Comparison of ENCODE assay signal across 32 cellular contexts in the genomic region with DNA sequence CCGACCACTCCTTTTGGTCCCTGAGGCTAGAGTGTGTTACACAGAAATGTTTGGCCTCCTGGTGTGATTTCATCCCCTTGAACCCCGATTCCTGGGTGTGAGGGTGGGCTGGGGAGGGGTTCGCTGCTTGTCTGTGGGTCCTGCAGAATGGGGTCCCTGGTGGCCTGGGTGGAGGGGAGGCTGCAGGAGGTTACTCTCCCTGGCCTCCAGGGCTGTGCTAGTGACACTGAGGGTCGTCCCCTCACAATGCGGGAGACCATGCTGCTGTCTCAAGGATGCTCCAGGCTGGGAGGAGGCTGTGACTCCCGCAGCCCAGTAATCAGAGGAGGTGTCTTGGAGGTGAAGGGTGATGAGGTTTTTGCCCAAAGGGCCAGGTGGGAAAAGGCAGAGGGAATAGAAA. TPM values are rescaled to one million over a fixed set of nuclear protein-coding genes. Genes with fewer than 3 reads are reported as not detected.
DNase-seq lines count a peak whose midpoint lies in the region; ATAC-seq, FAIRE-seq and TF ChIP-seq lines count a peak whose summit lies in the region.
"Had no signal": no experiment of that assay in that cellular context is flagged by ENCODE, and none has a peak within 500 bp of the region (broad histone marks: within the 10 kb centered on the region; RNA-seq: fewer than 3 reads in every experiment).

No MANE protein-coding gene starts in this region.

- H3K9me3 ChIP-seq in right lobe of liver (no peaks in the 10 kb centered on the region), HepG2 (ENCODE audit: low read length) (no peaks in the 10 kb centered on the region), ovary (no peaks in the 10 kb centered on the region), upper lobe of right lung (no peaks in the 10 kb centered on the region), HAP-1 (no peaks in the 10 kb centered on the region)
- H3K9me3 ChIP-seq: adrenal gland, body of pancreas had no signal

- H3K36me3 ChIP-seq in right lobe of liver: peaks cover 0 to 7% (median 0%) of the 10 kb centered on the region in 4 donors
- H3K36me3 ChIP-seq in HepG2 (replicated peaks in 1 of 2; ENCODE audit: control insufficient read depth in 1 of 2, insufficient read depth in 2 of 2, low read length in 2 of 2): no peaks in the 10 kb centered on the region
- H3K36me3 ChIP-seq in ovary: no peaks in the 10 kb centered on the region
- no peaks in the 10 kb centered on the region for H3K36me3 ChIP-seq in upper lobe of right lung
- no peaks in the 10 kb centered on the region for H3K36me3 ChIP-seq in HAP-1 (replicated peaks)
- H3K36me3 ChIP-seq: adrenal gland had no signal

- no TSS peak for BruUV-seq in HepG2 (replicated peaks; lab: Mats Ljungman, UMichigan)

- no peaks in the 10 kb centered on the region for H4K20me1 ChIP-seq in HepG2 (ENCODE audit: insufficient read depth, low read length)

- WGBS in right lobe of liver (ENCODE audit: insufficient coverage, low coverage, low lambda C conversion rate, missing lambda C conversion rate): 85% methylated on average over 4 of the region's 6 CpGs
- 70% methylated on average over 4 of the region's 6 CpGs for WGBS in HepG2 (ENCODE audit: low lambda C conversion rate)
- WGBS in ovary, 3 donors: 86 to 91% (median 88%) methylated on average over 6 of the region's 6 CpGs

- H3K27ac ChIP-seq in right lobe of liver (peak overlapping the region in 2 of 3 donors; percentile 85 to 86), HepG2 (ENCODE audit: extremely low read length, insufficient read depth, low read length) (no peak overlapping the region), ovary (peak overlapping the region in 1 of 2 donors; percentile 61), upper lobe of right lung (no peak overlapping the region)
- H3K27ac ChIP-seq: GM23248, HL-60 had no signal

- DNase-seq in right lobe of liver (peak in 1 of 3 donors; percentile 30), HepG2 (ENCODE audit: low spot score) (no peak), left colon (peak; percentile 5 to 21), ovary (peak in 4 of 5 donors; percentile 19 to 32 (median 22)), upper lobe of right lung (peak; percentile 52), HAP-1 (ENCODE audit: low spot score in 2 of 2) (no peak)
- DNase-seq: activated gamma-delta T cell treated with Interleukin-2 at 50 U/mL for 16 hours; activated T-cell treated with anti-CD3 and anti-CD28 coated beads, Interleukin-2, amount 50 U/mL, for 1 hour; GM23248; islet precursor cell; naive thymus-derived CD4-positive, alpha-beta T cell; NCI-H146; OCI-M1; stimulated activated CD4-positive, alpha-beta T cell treated with anti-CD3 and anti-CD28 coated beads, Interleukin-4, amount 100 ng/mL, for 1 hour had no signal

- no peak overlapping the region for H3K4me2 ChIP-seq in HepG2 (ENCODE audit: low read depth, low read length)

- no peak for TF ChIP-seq RAD21 in HepG2 (CRISPR knock-in tag; IDR thresholded peaks at IDR 0.05)

- POLR2A ChIA-PET in HepG2 (lab: Yijun Ruan, JAX): interaction anchor here (1.9 kb wide), 1 partner anchor 10 kb away, joined by 16 read pairs; no protein-coding TSS in a partner anchor

- no peaks in the 10 kb centered on the region for H3K79me2 ChIP-seq in HepG2 (ENCODE audit: insufficient read depth, low read length)

- CTCF ChIA-PET in HepG2 (lab: Yijun Ruan, JAX; ENCODE audit: low intra/inter-chr PET ratio, low total read pairs): no interaction called here

- no peak for FAIRE-seq in HepG2 (lab: Jason Lieb, UNC)
- FAIRE-seq: GM12878, urothelium cell line had no signal

- no peak overlapping the region for H2AFZ ChIP-seq in HepG2 (ENCODE audit: low read length)
- H2AFZ ChIP-seq: GM23248 had no signal

- no peak for TF ChIP-seq POLR2A in right lobe of liver (IDR thresholded peaks at IDR 0.05)
- no peak for TF ChIP-seq POLR2A in HepG2 (IDR thresholded peaks at IDR 0.05; ENCODE audit: insufficient read depth in 1 of 2, low read depth in 2 of 2, low read length in 2 of 2)
- no peak for TF ChIP-seq POLR2A in ovary (IDR thresholded peaks at IDR 0.05)

- H3K27me3 ChIP-seq in right lobe of liver: no peaks in the 10 kb centered on the region
- H3K27me3 ChIP-seq in HepG2 (ENCODE audit: control insufficient read depth in 1 of 2, insufficient read depth in 2 of 2, low read length in 2 of 2): peaks cover 5 to 8% of the 10 kb centered on the region in 2 experiments; a peak in 2 of 5 replicates
- H3K27me3 ChIP-seq in ovary: no peaks in the 10 kb centered on the region
- no peaks in the 10 kb centered on the region for H3K27me3 ChIP-seq in upper lobe of right lung
- no peaks in the 10 kb centered on the region for H3K27me3 ChIP-seq in HAP-1 (ENCODE audit: low read depth)
- H3K27me3 ChIP-seq: adrenal gland, body of pancreas had no signal

- no peak for TF ChIP-seq EP300 in HepG2 (IDR thresholded peaks at IDR 0.05; ENCODE audit: low read depth in 2 of 2, low read length in 2 of 2)
- no peak for TF ChIP-seq EP300 in HepG2 (CRISPR knock-in tag; IDR thresholded peaks at IDR 0.05; ENCODE audit: borderline replicate concordance)
- TF ChIP-seq EP300 in ovary (IDR thresholded peaks at IDR 0.05): no peak

- H3K9ac ChIP-seq in HepG2 (ENCODE audit: insufficient read depth, low read depth, low read length): no peak overlapping the region
- H3K9ac ChIP-seq: GM23248 had no signal

- in situ Hi-C loops in HepG2 (cut with HindIII; ENCODE audit: extremely low pct_ligation_motif_present, low pct_unique_long_range_greater_than_20kb): no loop called here
- in situ Hi-C loops in HAP-1 (cut with MboI; ENCODE audit: low sequenced_read_pairs): no loop called here

- H3K4me3 ChIP-seq in right lobe of liver: no peak overlapping the region
- H3K4me3 ChIP-seq in HepG2 (replicated peaks in 1 of 3; ENCODE audit: insufficient read depth in 1 of 3, low read depth in 2 of 3, low read length in 3 of 3): no peak overlapping the region
- no peak overlapping the region for H3K4me3 ChIP-seq in ovary
- H3K4me3 ChIP-seq in upper lobe of right lung: no peak overlapping the region
- H3K4me3 ChIP-seq in HAP-1: no peak overlapping the region
- H3K4me3 ChIP-seq: adrenal gland, body of pancreas, GM12878, GM23248, lung had no signal

- ATAC-seq in right lobe of liver (no peak), HepG2 (no peak), left colon (no peak), upper lobe of right lung (no peak), GM21619 (IDR thresholded peaks at IDR 0.05; ENCODE audit: unreplicated experiment) (no peak), GM18858 (IDR thresholded peaks at IDR 0.05; ENCODE audit: unreplicated experiment) (no peak)
- ATAC-seq: activated CD4-positive, alpha-beta T cell treated with anti-CD3 and anti-CD28 coated beads for 36 hours; body of pancreas; GM12878; naive thymus-derived CD4-positive, alpha-beta T cell; stimulated activated effector memory CD8-positive, alpha-beta T cell treated with anti-CD3 and anti-CD28 coated beads, Interleukin-12 subunit alpha, Interleukin-12 subunit beta, amount 100 ng/mL, for 72 hours had no signal

- intact Hi-C loops in right lobe of liver (cut with DNase I) (no loop called here), HepG2 (cut with micrococcal nuclease; ENCODE audit: unreplicated experiment) (no loop called here), left colon (cut with DNase I, micrococcal nuclease) (no loop called here), ovary (cut with DNase I) (no loop called here), upper lobe of right lung (cut with DNase I) (no loop called here)

- TF ChIP-seq CTCF in right lobe of liver (IDR thresholded peaks at IDR 0.05) (no peak), HepG2 (CRISPR knock-in tag; IDR thresholded peaks at IDR 0.05) (no peak), ovary (IDR thresholded peaks at IDR 0.05) (no peak), upper lobe of right lung (IDR thresholded peaks at IDR 0.05) (no peak)

- H3K4me1 ChIP-seq in right lobe of liver (peaks cover 0 to 59% (median 22%) of the 10 kb centered on the region in 4 donors), HepG2 (ENCODE audit: insufficient read depth, low read length) (peaks cover 58% of the 10 kb centered on the region), ovary (ENCODE audit: insufficient read depth) (peaks cover 23% of the 10 kb centered on the region), upper lobe of right lung (peaks cover 16% of the 10 kb centered on the region), HAP-1 (no peaks in the 10 kb centered on the region)

RNA-seq across cellular contexts. Expression of a gene that starts 17.0 kb away (rescaled TPM):
- total RNA-seq in right lobe of liver (1 to 10 TPM in 5 of 6 experiments, not detected in 1; 1.0 to 4.2 (median 2.0) TPM), HepG2 (2016; rRNA removed; fragmentation: Illumina TruSeq; extraction: Trizol) (not detected in 2 replicates), left colon (10 to 100 TPM in 1 of 2 donors, 1 to 10 TPM in 1; 7.1 to 11.9 TPM), ovary (1 to 10 TPM in 4 of 7 donors, under 1 TPM in 1, not detected in 2; 0.55 to 1.8 (median 1.6) TPM), upper lobe of right lung (not detected)
- not detected in 2 replicates for total RNA-seq in HepG2 (2016; cell fraction: cytosol; rRNA removed; fragmentation: Illumina TruSeq; extraction: Trizol; ENCODE audit: low read depth)
- not detected in 2 replicates for total RNA-seq in HepG2 (2016; cell fraction: insoluble cytoplasmic fraction; rRNA removed; fragmentation: Illumina TruSeq; extraction: Trizol)
- not detected in 2 replicates for total RNA-seq in HepG2 (2016; cell fraction: membrane; rRNA removed; fragmentation: Illumina TruSeq; extraction: Trizol)
- total RNA-seq in HepG2 (2016; cell fraction: nucleus; rRNA removed; fragmentation: Illumina TruSeq; extraction: Trizol): not detected in 2 replicates
- polyA plus RNA-seq in HepG2 (2011; rRNA removed) (not detected in 2 replicates), ovary (not detected)
- polyA plus RNA-seq in HepG2 (2011; cell fraction: cytosol; rRNA removed): not detected in 2 replicates
- polyA plus RNA-seq in HepG2 (2011; cell fraction: nucleus; rRNA removed): 1.9 TPM in 1 of 2 replicates, not detected in the other
- polyA plus RNA-seq in HepG2 (2012): not detected in 2 replicates
- not detected in 2 replicates for polyA plus RNA-seq in HepG2 (2016; cell fraction: cytosol; fragmentation: Illumina TruSeq; extraction: Trizol; ENCODE audit: low read depth)
- not detected in 2 replicates for polyA plus RNA-seq in HepG2 (2016; cell fraction: insoluble cytoplasmic fraction; fragmentation: Illumina TruSeq; extraction: Trizol; ENCODE audit: low read depth)
- not detected in 2 replicates for polyA plus RNA-seq in HepG2 (2016; cell fraction: membrane; fragmentation: Illumina TruSeq; extraction: Trizol; ENCODE audit: low read depth)
- not detected in 2 replicates for polyA plus RNA-seq in HepG2 (2016; cell fraction: nucleus; fragmentation: Illumina TruSeq; extraction: Trizol; ENCODE audit: insufficient read depth, low read depth)
- not detected in 2 replicates for polyA minus RNA-seq in HepG2 (2011; rRNA and poly(A)+ RNA removed; ENCODE audit: low replicate concordance)
- polyA minus RNA-seq in HepG2 (2011; cell fraction: cytosol; rRNA and poly(A)+ RNA removed): not detected in 2 replicates
- polyA minus RNA-seq in HepG2 (2011; cell fraction: nucleus; rRNA and poly(A)+ RNA removed): not detected in 2 replicates
- total RNA-seq: activated CD4-positive, alpha-beta T cell treated with anti-CD3 and anti-CD28 coated beads for 36 hours; body of pancreas; Daoy; glomerular endothelial cell; GM12878; GM23248; NCI-H460; omental fat pad; T-helper 2 cell treated with Interferon-gamma antibody and Interleukin-4, amounts not matched to agents 100 ng/mL and 5 ng/mL, for 36 hours had no signal
- polyA plus RNA-seq: GM12878; GM23248; naive thymus-derived CD4-positive, alpha-beta T cell had no signal

RNA-seq across cellular contexts. Expression of a gene that starts 18.9 kb away (rescaled TPM):
- total RNA-seq in right lobe of liver: 10 to 100 TPM; 23.1 to 66.7 (median 43.3) TPM
- 0.22 and 0.27 TPM in 2 replicates for total RNA-seq in HepG2 (2016; rRNA removed; fragmentation: Illumina TruSeq; extraction: Trizol)
- total RNA-seq in HepG2 (2016; cell fraction: cytosol; rRNA removed; fragmentation: Illumina TruSeq; extraction: Trizol; ENCODE audit: low read depth): 0.09 TPM in 1 of 2 replicates, not detected in the other
- 0.27 and 0.28 TPM in 2 replicates for total RNA-seq in HepG2 (2016; cell fraction: insoluble cytoplasmic fraction; rRNA removed; fragmentation: Illumina TruSeq; extraction: Trizol)
- 0.28 and 0.34 TPM in 2 replicates for total RNA-seq in HepG2 (2016; cell fraction: membrane; rRNA removed; fragmentation: Illumina TruSeq; extraction: Trizol)
- total RNA-seq in HepG2 (2016; cell fraction: nucleus; rRNA removed; fragmentation: Illumina TruSeq; extraction: Trizol): 0.66 and 0.75 TPM in 2 replicates
- polyA plus RNA-seq in HepG2 (2011; rRNA removed): 1.2 and 2.1 TPM in 2 replicates
- polyA plus RNA-seq in HepG2 (2011; cell fraction: cytosol; rRNA removed): 0.95 and 1.0 TPM in 2 replicates
- polyA plus RNA-seq in HepG2 (2011; cell fraction: nucleus; rRNA removed): 3.7 and 6.7 TPM in 2 replicates
- 0.94 and 2.0 TPM in 2 replicates for polyA plus RNA-seq in HepG2 (2012)
- 0.19 and 0.23 TPM in 2 replicates for polyA plus RNA-seq in HepG2 (2016; cell fraction: cytosol; fragmentation: Illumina TruSeq; extraction: Trizol; ENCODE audit: low read depth)
- 0.93 and 1.1 TPM in 2 replicates for polyA plus RNA-seq in HepG2 (2016; cell fraction: insoluble cytoplasmic fraction; fragmentation: Illumina TruSeq; extraction: Trizol; ENCODE audit: low read depth)
- polyA plus RNA-seq in HepG2 (2016; cell fraction: membrane; fragmentation: Illumina TruSeq; extraction: Trizol; ENCODE audit: low read depth): 0.37 and 0.48 TPM in 2 replicates
- polyA plus RNA-seq in HepG2 (2016; cell fraction: nucleus; fragmentation: Illumina TruSeq; extraction: Trizol; ENCODE audit: insufficient read depth, low read depth): 0.68 and 0.85 TPM in 2 replicates
- polyA minus RNA-seq in HepG2 (2011; rRNA and poly(A)+ RNA removed; ENCODE audit: low replicate concordance): 0.49 and 2.0 TPM in 2 replicates
- 0.88 and 0.99 TPM in 2 replicates for polyA minus RNA-seq in HepG2 (2011; cell fraction: cytosol; rRNA and poly(A)+ RNA removed)
- polyA minus RNA-seq in HepG2 (2011; cell fraction: nucleus; rRNA and poly(A)+ RNA removed): 1.0 and 1.7 TPM in 2 replicates
- 100 to 1,000 TPM; 219 to 339 TPM for total RNA-seq in left colon
- 10 to 100 TPM in 5 of 7 donors, 1 to 10 TPM in 2; 3.0 to 82.2 (median 23.7) TPM for total RNA-seq in ovary
- 10 to 100 TPM in 1 of 2 donors, 1 to 10 TPM in 1; 7.0 to 13.2 TPM for polyA plus RNA-seq in ovary
- 6.5 TPM for total RNA-seq in upper lobe of right lung

RNA-seq across cellular contexts. Expression of a gene that starts 42.4 kb away (rescaled TPM):
- total RNA-seq in right lobe of liver: 10 to 100 TPM; 23.6 to 39.6 (median 32.0) TPM
- total RNA-seq in HepG2 (2016; rRNA removed; fragmentation: Illumina TruSeq; extraction: Trizol): 3.6 and 7.5 TPM in 2 replicates
- 2.3 and 3.1 TPM in 2 replicates for total RNA-seq in HepG2 (2016; cell fraction: cytosol; rRNA removed; fragmentation: Illumina TruSeq; extraction: Trizol; ENCODE audit: low read depth)
- 3.4 and 8.0 TPM in 2 replicates for total RNA-seq in HepG2 (2016; cell fraction: insoluble cytoplasmic fraction; rRNA removed; fragmentation: Illumina TruSeq; extraction: Trizol)
- 1.8 and 1.9 TPM in 2 replicates for total RNA-seq in HepG2 (2016; cell fraction: membrane; rRNA removed; fragmentation: Illumina TruSeq; extraction: Trizol)
- 10.5 and 15.0 TPM in 2 replicates for total RNA-seq in HepG2 (2016; cell fraction: nucleus; rRNA removed; fragmentation: Illumina TruSeq; extraction: Trizol)
- polyA plus RNA-seq in HepG2 (2011; rRNA removed): 8.1 and 10.0 TPM in 2 replicates
- polyA plus RNA-seq in HepG2 (2011; cell fraction: cytosol; rRNA removed): 3.1 and 3.5 TPM in 2 replicates
- polyA plus RNA-seq in HepG2 (2011; cell fraction: nucleus; rRNA removed): 71.3 and 112 TPM in 2 replicates
- 5.5 and 8.4 TPM in 2 replicates for polyA plus RNA-seq in HepG2 (2012)
- 0.23 and 0.45 TPM in 2 replicates for polyA plus RNA-seq in HepG2 (2016; cell fraction: cytosol; fragmentation: Illumina TruSeq; extraction: Trizol; ENCODE audit: low read depth)
- 3.0 and 3.3 TPM in 2 replicates for polyA plus RNA-seq in HepG2 (2016; cell fraction: insoluble cytoplasmic fraction; fragmentation: Illumina TruSeq; extraction: Trizol; ENCODE audit: low read depth)
- polyA plus RNA-seq in HepG2 (2016; cell fraction: membrane; fragmentation: Illumina TruSeq; extraction: Trizol; ENCODE audit: low read depth): 0.84 and 0.94 TPM in 2 replicates
- 37.9 and 40.7 TPM in 2 replicates for polyA plus RNA-seq in HepG2 (2016; cell fraction: nucleus; fragmentation: Illumina TruSeq; extraction: Trizol; ENCODE audit: insufficient read depth, low read depth)
- polyA minus RNA-seq in HepG2 (2011; rRNA and poly(A)+ RNA removed; ENCODE audit: low replicate concordance): 0.16 and 9.9 TPM in 2 replicates
- polyA minus RNA-seq in HepG2 (2011; cell fraction: cytosol; rRNA and poly(A)+ RNA removed): 3.9 and 4.2 TPM in 2 replicates
- 17.3 and 17.4 TPM in 2 replicates for polyA minus RNA-seq in HepG2 (2011; cell fraction: nucleus; rRNA and poly(A)+ RNA removed)
- total RNA-seq in left colon: 1 to 10 TPM; 4.8 to 5.8 TPM
- total RNA-seq in ovary: 10 to 100 TPM in 4 of 7 donors, 1 to 10 TPM in 3; 4.3 to 18.7 (median 10.6) TPM
- 1 to 10 TPM; 3.1 to 4.8 TPM for polyA plus RNA-seq in ovary
- total RNA-seq in upper lobe of right lung: 3.6 TPM
- total RNA-seq: GM23248 had no signal
- polyA plus RNA-seq: GM23248; naive thymus-derived CD4-positive, alpha-beta T cell had no signal

RNA-seq across cellular contexts. Expression of a gene that starts 51.5 kb away (rescaled TPM):
- not detected for total RNA-seq in right lobe of liver
- not detected in 2 replicates for total RNA-seq in HepG2 (2016; rRNA removed; fragmentation: Illumina TruSeq; extraction: Trizol)
- not detected in 2 replicates for total RNA-seq in HepG2 (2016; cell fraction: cytosol; rRNA removed; fragmentation: Illumina TruSeq; extraction: Trizol; ENCODE audit: low read depth)
- total RNA-seq in HepG2 (2016; cell fraction: insoluble cytoplasmic fraction; rRNA removed; fragmentation: Illumina TruSeq; extraction: Trizol): not detected in 2 replicates
- not detected in 2 replicates for total RNA-seq in HepG2 (2016; cell fraction: membrane; rRNA removed; fragmentation: Illumina TruSeq; extraction: Trizol)
- total RNA-seq in HepG2 (2016; cell fraction: nucleus; rRNA removed; fragmentation: Illumina TruSeq; extraction: Trizol): not detected in 2 replicates
- polyA plus RNA-seq in HepG2 (2011; rRNA removed): not detected in 2 replicates
- not detected in 2 replicates for polyA plus RNA-seq in HepG2 (2011; cell fraction: cytosol; rRNA removed)
- not detected in 2 replicates for polyA plus RNA-seq in HepG2 (2011; cell fraction: nucleus; rRNA removed)
- not detected in 2 replicates for polyA plus RNA-seq in HepG2 (2012)
- polyA plus RNA-seq in HepG2 (2016; cell fraction: cytosol; fragmentation: Illumina TruSeq; extraction: Trizol; ENCODE audit: low read depth): not detected in 2 replicates
- polyA plus RNA-seq in HepG2 (2016; cell fraction: insoluble cytoplasmic fraction; fragmentation: Illumina TruSeq; extraction: Trizol; ENCODE audit: low read depth): not detected in 2 replicates
- not detected in 2 replicates for polyA plus RNA-seq in HepG2 (2016; cell fraction: membrane; fragmentation: Illumina TruSeq; extraction: Trizol; ENCODE audit: low read depth)
- not detected in 2 replicates for polyA plus RNA-seq in HepG2 (2016; cell fraction: nucleus; fragmentation: Illumina TruSeq; extraction: Trizol; ENCODE audit: insufficient read depth, low read depth)
- not detected in 2 replicates for polyA minus RNA-seq in HepG2 (2011; rRNA and poly(A)+ RNA removed; ENCODE audit: low replicate concordance)
- not detected in 2 replicates for polyA minus RNA-seq in HepG2 (2011; cell fraction: cytosol; rRNA and poly(A)+ RNA removed)
- not detected in 2 replicates for polyA minus RNA-seq in HepG2 (2011; cell fraction: nucleus; rRNA and poly(A)+ RNA removed)
- total RNA-seq in left colon: 100 to 1,000 TPM; 107 to 134 TPM
- under 1 TPM in 1 of 7 donors, not detected in 6; 0.83 TPM for total RNA-seq in ovary
- polyA plus RNA-seq in ovary: not detected
- total RNA-seq in upper lobe of right lung: not detected
- total RNA-seq: activated CD4-positive, alpha-beta T cell treated with anti-CD3 and anti-CD28 coated beads for 36 hours; adrenal gland; body of pancreas; cerebellum; Daoy; glomerular endothelial cell; GM12878; GM23248; LHCN-M2; naive thymus-derived CD4-positive, alpha-beta T cell; NCI-H460; omental fat pad; renal cortical epithelial cell; T-helper 2 cell treated with Interferon-gamma antibody and Interleukin-4, amounts not matched to agents 100 ng/mL and 5 ng/mL, for 36 hours had no signal
- polyA plus RNA-seq: adrenal gland; GM12878; GM23248; naive thymus-derived CD4-positive, alpha-beta T cell had no signal

Comparison
In these comparisons a context has a peak if more than half of its experiments do, and no peak if none do; other contexts are left out.
1. H3K27ac ChIP-seq: peak in right lobe of liver (2 of 3); none in HepG2 (single experiment) and upper lobe of right lung (single experiment).
2. DNase-seq: peak in left colon (2 of 2), ovary (4 of 5) and upper lobe of right lung (single experiment); none in HepG2 (single experiment) and HAP-1 (0 of 2).